ENCODE assay signal across 21 cellular contexts in the genomic region with DNA sequence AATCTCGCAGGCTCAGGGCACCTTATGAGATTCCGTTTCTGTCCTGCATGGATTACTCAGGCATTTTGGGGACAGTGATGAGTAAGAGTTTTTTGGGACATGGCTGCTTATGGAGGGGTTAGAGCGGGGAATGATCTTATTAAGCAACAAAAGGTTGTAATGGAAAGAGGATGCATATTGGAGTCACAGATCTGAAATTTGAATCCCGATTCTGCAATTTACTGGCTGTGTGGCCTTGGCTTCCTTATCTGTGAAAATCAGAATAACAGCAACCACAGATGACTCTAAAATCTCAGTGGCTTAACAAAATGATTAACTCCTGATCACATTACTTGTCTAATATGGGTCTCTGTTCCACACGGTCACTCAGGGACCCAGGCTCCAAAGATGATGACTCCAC. TPM values are rescaled to one million over a fixed set of nuclear protein-coding genes. Genes with fewer than 3 reads are reported as not detected.
DNase-seq lines count a peak whose midpoint lies in the region; ATAC-seq and TF ChIP-seq lines count a peak whose summit lies in the region.
"Had no signal": no experiment of that assay in that cellular context is flagged by ENCODE, and none has a peak within 500 bp of the region (broad histone marks: within the 10 kb centered on the region; RNA-seq: fewer than 3 reads in every experiment).

No MANE protein-coding gene starts in this region.

- H3K4me1 Mint-ChIP-seq in activated CD8-positive, alpha-beta T cell treated with anti-CD3 and anti-CD28 coated beads for 36 hours (ENCODE audit: low read depth): peaks cover 33% of the 10 kb centered on the region

- no peak for TF ChIP-seq EP300 in transverse colon (IDR thresholded peaks at IDR 0.05; ENCODE audit: low read depth)

- no peak overlapping the region for H3K4me3 Mint-ChIP-seq in activated CD8-positive, alpha-beta T cell treated with anti-CD3 and anti-CD28 coated beads for 36 hours
- H3K4me3 Mint-ChIP-seq: B cell had no signal

- no peak for TF ChIP-seq CTCF in heart left ventricle (IDR thresholded peaks at IDR 0.05)
- no peak for TF ChIP-seq CTCF in adrenal gland (IDR thresholded peaks at IDR 0.05)
- TF ChIP-seq CTCF in transverse colon (IDR thresholded peaks at IDR 0.05): no peak
- TF ChIP-seq CTCF in activated CD8-positive, alpha-beta T cell treated with anti-CD3 and anti-CD28 coated beads for 36 hours (IDR thresholded peaks at IDR 0.05): no peak
- TF ChIP-seq CTCF in vagina (IDR thresholded peaks at IDR 0.05): no peak

- WGBS in heart left ventricle, 4 donors: 86 to 90% (median 88%) methylated on average over 5 of the region's 5 CpGs
- 49 to 52% (median 50%) methylated on average over 5 of the region's 5 CpGs for WGBS in adrenal gland, 4 donors
- 96 to 100% methylated on average over 3 to 5 of the region's 5 CpGs for WGBS in transverse colon (ENCODE audit: low coverage in 1 of 2), 2 donors

- intact Hi-C loops in heart left ventricle (cut with DNase I) (loop anchor here in 2 of 10 donors (5.0 to 10.0 kb wide), 2 partner anchors 40 to 168 kb away; partner anchors contain the start of gene CD82 (in 1 of the 2)), Right ventricle myocardium superior (cut with DNase I) (no loop called here), adrenal gland (cut with DNase I) (no loop called here), transverse colon (cut with DNase I; ENCODE audit: low total_unique reads) (no loop called here), vagina (cut with DNase I) (no loop called here)
- intact Hi-C loops in activated CD8-positive, alpha-beta T cell treated with anti-CD3 and anti-CD28 coated beads for 36 hours (cut with micrococcal nuclease): no loop called here

- H3K4me3 ChIP-seq in heart left ventricle: no peak overlapping the region
- peak overlapping the region in 1 of 4 donors; percentile 12 for H3K4me3 ChIP-seq in adrenal gland
- H3K4me3 ChIP-seq in iPS-20b (ENCODE audit: low read length): peak overlapping the region; percentile 5; the same call in 1 of the 2 replicates
- no peak overlapping the region for H3K4me3 ChIP-seq in transverse colon
- H3K4me3 ChIP-seq in vagina: no peak overlapping the region

- no peaks in the 10 kb centered on the region for H3K9me3 ChIP-seq in heart left ventricle
- H3K9me3 ChIP-seq in adrenal gland (replicated peaks in 1 of 3): no peaks in the 10 kb centered on the region
- H3K9me3 ChIP-seq in iPS-20b (ENCODE audit: insufficient read depth, low read depth, low read length): no peaks in the 10 kb centered on the region
- H3K9me3 ChIP-seq in transverse colon: no peaks in the 10 kb centered on the region
- H3K9me3 ChIP-seq in vagina: no peaks in the 10 kb centered on the region

- no peak overlapping the region for H3K27ac Mint-ChIP-seq in activated CD8-positive, alpha-beta T cell treated with anti-CD3 and anti-CD28 coated beads for 36 hours
- H3K27ac Mint-ChIP-seq: B cell had no signal

- CTCF ChIA-PET in activated CD8-positive, alpha-beta T cell treated with anti-CD3 and anti-CD28 coated beads for 36 hours (lab: Charles Lee): no interaction called here

- no peak for DNase-seq in heart left ventricle
- DNase-seq in Right ventricle myocardium superior: no peak
- peak in 5 of 7 donors; percentile 45 to 75 (median 63) for DNase-seq in adrenal gland
- DNase-seq in transverse colon: no peak
- no peak for DNase-seq in activated CD8-positive, alpha-beta T cell treated with anti-CD3 and anti-CD28 coated beads for 36 hours
- no peak for DNase-seq in vagina (ENCODE audit: extremely low spot score in 2 of 2)
- DNase-seq: 8988T, DMS79 treated with DMSO at 0.1 percent for 48 hours, H7, MV-4-11, NCI-H1417, NCI-H187, NCI-H226, PC-3 had no signal

- no peak for ATAC-seq in heart left ventricle
- no peak for ATAC-seq in Right ventricle myocardium superior (ENCODE audit: poor library complexity)
- ATAC-seq in GM21515 (IDR thresholded peaks at IDR 0.05; ENCODE audit: unreplicated experiment): no peak
- ATAC-seq in activated CD8-positive, alpha-beta T cell treated with anti-CD3 and anti-CD28 coated beads for 36 hours: no peak
- ATAC-seq: PC-3 had no signal

- peaks cover 0 to 8% (median 0%) of the 10 kb centered on the region in 9 donors for H3K36me3 ChIP-seq in heart left ventricle
- H3K36me3 ChIP-seq in adrenal gland (replicated peaks in 1 of 2): no peaks in the 10 kb centered on the region
- no peaks in the 10 kb centered on the region; the same call in 1 of the 2 replicates for H3K36me3 ChIP-seq in iPS-20b (ENCODE audit: insufficient read depth, low read depth, low read length)
- no peaks in the 10 kb centered on the region for H3K36me3 ChIP-seq in transverse colon
- no peaks in the 10 kb centered on the region for H3K36me3 ChIP-seq in vagina

- no peaks in the 10 kb centered on the region for H3K9me3 Mint-ChIP-seq in activated CD8-positive, alpha-beta T cell treated with anti-CD3 and anti-CD28 coated beads for 36 hours

- TF ChIP-seq POLR2A in heart left ventricle (IDR thresholded peaks at IDR 0.05) (no peak), adrenal gland (IDR thresholded peaks at IDR 0.05) (peak in 1 of 2 donors; percentile 39), transverse colon (IDR thresholded peaks at IDR 0.05) (no peak), vagina (IDR thresholded peaks at IDR 0.05) (no peak)

- no peak overlapping the region for H3K9ac ChIP-seq in iPS-20b (ENCODE audit: low read depth, low read length)
- H3K9ac ChIP-seq: KMS-11 had no signal

- H3K27ac ChIP-seq in heart left ventricle (peak overlapping the region in 7 of 12 donors; percentile 45 to 96 (median 59)), adrenal gland (peak overlapping the region; percentile 75 to 97 (median 91)), iPS-20b (ENCODE audit: low read length) (no peak overlapping the region), transverse colon (peak overlapping the region in 3 of 4 donors; percentile 38 to 70 (median 45)), vagina (no peak overlapping the region)
- H3K27ac ChIP-seq: HL-60, KMS-11, RWPE1 had no signal

- in situ Hi-C loops in transverse colon (cut with MboI; ENCODE audit: low pct_ligation_motif_present in 1 of 4, low pct_unique_long_range_greater_than_20kb in 1 of 4, low sequenced_read_pairs in 3 of 4): loop anchor here in 1 of 4 donors (25.0 kb wide), 1 partner anchor 155 kb away; no protein-coding TSS in a partner anchor

- H3K27me3 ChIP-seq in heart left ventricle: peaks cover 0 to 12% (median 0%) of the 10 kb centered on the region in 9 donors
- no peaks in the 10 kb centered on the region for H3K27me3 ChIP-seq in adrenal gland
- peaks cover 58% of the 10 kb centered on the region for H3K27me3 ChIP-seq in iPS-20b (ENCODE audit: insufficient read depth, low read length)
- H3K27me3 ChIP-seq in transverse colon: peaks cover 27% of the 10 kb centered on the region
- no peaks in the 10 kb centered on the region for H3K27me3 ChIP-seq in vagina

- H3K4me1 ChIP-seq in heart left ventricle: peaks cover 0 to 85% (median 60%) of the 10 kb centered on the region in 12 donors
- peaks cover 42 to 62% of the 10 kb centered on the region in 2 donors for H3K4me1 ChIP-seq in adrenal gland (replicated peaks in 1 of 2)
- H3K4me1 ChIP-seq in iPS-20b (ENCODE audit: insufficient read depth, low read length): peaks cover 49% of the 10 kb centered on the region
- H3K4me1 ChIP-seq in transverse colon: peaks cover 0 to 19% (median 6%) of the 10 kb centered on the region in 4 donors
- peaks cover 23% of the 10 kb centered on the region for H3K4me1 ChIP-seq in vagina

- no peaks in the 10 kb centered on the region for H3K36me3 Mint-ChIP-seq in activated CD8-positive, alpha-beta T cell treated with anti-CD3 and anti-CD28 coated beads for 36 hours (ENCODE audit: low read depth)

- peaks cover 17% of the 10 kb centered on the region for H3K27me3 Mint-ChIP-seq in activated CD8-positive, alpha-beta T cell treated with anti-CD3 and anti-CD28 coated beads for 36 hours

- POLR2A ChIA-PET in activated CD8-positive, alpha-beta T cell treated with anti-CD3 and anti-CD28 coated beads for 36 hours (lab: Charles Lee): no interaction called here

RNA-seq across cellular contexts. Expression of gene TSPAN18, which starts 5.8 kb away (rescaled TPM):
- total RNA-seq in heart left ventricle (100 to 1,000 TPM in 4 of 9 donors, 10 to 100 TPM in 5; 47.6 to 151 (median 90.6) TPM), Right ventricle myocardium superior (99.7 TPM), adrenal gland (100 to 1,000 TPM in 4 of 8 donors, 10 to 100 TPM in 4; 37.4 to 168 (median 78.8) TPM), transverse colon (10 to 100 TPM in 1 of 4 donors, 1 to 10 TPM in 3; 2.6 to 28.9 (median 4.9) TPM), vagina (12.8 TPM)
- polyA plus RNA-seq in heart left ventricle (10 to 100 TPM; 40.0 to 60.4 TPM), adrenal gland (100 to 1,000 TPM in 1 of 3 donors, 10 to 100 TPM in 2; 24.5 to 130 (median 33.3) TPM)
- total RNA-seq in activated CD8-positive, alpha-beta T cell treated with anti-CD3 and anti-CD28 coated beads for 36 hours: under 1 TPM; 0.85 to 0.92 TPM
- total RNA-seq: HT1080, PC-3 had no signal

Comparison
In these comparisons a context has a peak if more than half of its experiments do, and no peak if none do; other contexts are left out.
1. DNase-seq: peak in adrenal gland (5 of 7); none in heart left ventricle (0 of 5), Right ventricle myocardium superior (single experiment), transverse colon (single experiment), activated CD8-positive, alpha-beta T cell treated with anti-CD3 and anti-CD28 coated beads for 36 hours (single experiment) and vagina (0 of 2).
2. H3K27ac ChIP-seq: peak in heart left ventricle (7 of 12), adrenal gland (5 of 5) and transverse colon (3 of 4); none in iPS-20b (single experiment) and vagina (single experiment).